Comparison of ENCODE assay signal across 8 cellular contexts in the genomic region with DNA sequence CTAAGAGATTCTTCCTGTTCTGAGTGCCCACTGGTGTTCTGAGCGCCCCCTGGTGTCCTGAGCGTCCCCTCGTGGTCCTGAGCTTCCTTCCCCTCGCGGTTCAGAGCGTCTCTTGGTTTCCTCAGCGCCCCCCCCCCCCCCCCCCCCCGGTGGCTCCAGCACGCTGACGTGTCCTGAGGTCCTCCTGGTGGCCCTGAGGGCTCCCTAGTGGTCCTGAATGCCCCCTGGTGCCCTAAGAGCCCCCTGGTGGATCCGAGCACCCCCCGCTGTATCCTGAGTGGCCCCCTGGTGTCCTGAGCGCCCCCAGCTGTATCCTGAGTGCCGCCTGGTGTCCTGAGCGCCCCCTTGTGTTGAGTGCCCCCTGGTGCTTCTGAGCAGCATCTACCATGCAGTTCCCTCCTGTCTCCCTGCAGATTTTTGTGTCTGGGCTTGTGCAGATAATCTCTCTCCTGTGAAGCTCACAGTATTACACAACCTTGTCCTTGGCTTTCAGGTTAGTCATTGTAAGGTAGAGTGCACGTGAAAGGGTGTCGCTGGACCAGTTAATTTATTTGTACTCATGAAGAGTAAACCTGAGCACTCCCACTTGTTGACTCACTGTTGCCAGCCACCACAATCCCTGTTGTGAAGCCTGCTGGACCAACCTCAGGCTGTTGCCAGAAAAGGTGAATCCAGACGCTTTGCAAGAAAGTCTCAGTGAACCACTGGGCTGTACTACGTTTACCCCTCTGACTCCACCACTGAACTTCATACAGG.
DNase-seq lines count a peak whose midpoint lies in the region.

No MANE protein-coding gene starts in this region.

- DNase-seq in DMS 273 (lab: John Stamatoyannopoulos, UW; ENCODE audit: unreplicated experiment) (peak; percentile 35), DMS 273 treated with DMSO at 0.1 percent for 48 hours (lab: John Stamatoyannopoulos, UW) (no peak), NCI-H526 treated with DMSO at 0.1 percent for 48 hours (lab: John Stamatoyannopoulos, UW) (peak; percentile 25), activated T-cell treated with anti-CD3 and anti-CD28 coated beads for 4 hours (peak; percentile 55), SHP77 treated with DMSO at 0.1 percent for 48 hours (lab: John Stamatoyannopoulos, UW) (no peak), NCI-H524 treated with DMSO at 0.1 percent for 48 hours (lab: John Stamatoyannopoulos, UW) (no peak), NCI-H1048 (lab: John Stamatoyannopoulos, UW) (no peak)
- peak; percentile 71 for DNase-seq in stimulated activated CD4-positive, alpha-beta T cell treated with anti-CD3 and anti-CD28 coated beads, Interleukin-12 subunit alpha, Interleukin-12 subunit beta, amount 100 ng/mL, for 4 hours

Comparison
In these comparisons a context has a peak if more than half of its experiments do, and no peak if none do; other contexts are left out.
1. DNase-seq: peak in DMS 273 (single experiment), NCI-H526 treated with DMSO at 0.1 percent for 48 hours (single experiment), activated T-cell treated with anti-CD3 and anti-CD28 coated beads for 4 hours (single experiment) and stimulated activated CD4-positive, alpha-beta T cell treated with anti-CD3 and anti-CD28 coated beads, Interleukin-12 subunit alpha, Interleukin-12 subunit beta, amount 100 ng/mL, for 4 hours (single experiment); none in DMS 273 treated with DMSO at 0.1 percent for 48 hours (single experiment), SHP77 treated with DMSO at 0.1 percent for 48 hours (single experiment), NCI-H524 treated with DMSO at 0.1 percent for 48 hours (single experiment) and NCI-H1048 (single experiment).